Comparison of ENCODE assay signal across 8 cellular contexts in genomic region chr6:35258336-35258735, GRCh38. TPM values are rescaled to one million over a fixed set of nuclear protein-coding genes. Genes with fewer than 3 reads are reported as not detected.
DNase-seq lines count a peak whose midpoint lies in the region; ATAC-seq and TF ChIP-seq lines count a peak whose summit lies in the region.

No MANE protein-coding gene starts in this region.

- H3K4me1 Mint-ChIP-seq in activated CD4-positive, alpha-beta T cell treated with anti-CD3 and anti-CD28 coated beads, Interleukin-2, amount 10 ng/mL, durations not matched to agents 7 days and 5 days, result peaks cover 43% of the 10 kb centered on the region
- peaks cover 45% of the 10 kb centered on the region for H3K4me1 Mint-ChIP-seq in activated naive CD8-positive, alpha-beta T cell (ENCODE audit: low read depth)

- ATAC-seq in thoracic aorta (ENCODE audit: insufficient number of reproducible peaks, low FRiP score, low read depth), result no peak

- no peaks in the 10 kb centered on the region for H3K36me3 Mint-ChIP-seq in activated CD4-positive, alpha-beta T cell treated with anti-CD3 and anti-CD28 coated beads, Interleukin-2, amount 10 ng/mL, durations not matched to agents 7 days and 5 days (ENCODE audit: low read depth)
- H3K36me3 Mint-ChIP-seq in activated naive CD8-positive, alpha-beta T cell, result no peaks in the 10 kb centered on the region

- H3K9me3 Mint-ChIP-seq in activated CD4-positive, alpha-beta T cell treated with anti-CD3 and anti-CD28 coated beads, Interleukin-2, amount 10 ng/mL, durations not matched to agents 7 days and 5 days, result no peaks in the 10 kb centered on the region
- no peaks in the 10 kb centered on the region for H3K9me3 Mint-ChIP-seq in activated naive CD8-positive, alpha-beta T cell (ENCODE audit: low read depth)

- TF ChIP-seq CTCF in thoracic aorta (IDR thresholded peaks at IDR 0.05), result no peak
- TF ChIP-seq CTCF in GM10248 (IDR thresholded peaks at IDR 0.05; ENCODE audit: control extremely low read depth, extremely low read depth, low read depth, missing control alignments), result no peak

- no peaks in the 10 kb centered on the region for H3K9me3 ChIP-seq in thoracic aorta

- CTCF ChIA-PET in activated CD4-positive, alpha-beta T cell treated with anti-CD3 and anti-CD28 coated beads, Interleukin-2, amount 10 ng/mL, durations not matched to agents 7 days and 5 days (lab: Charles Lee), result interaction anchor here (0.8 to 3.2 kb wide), 6 partner anchors 9 to 262 kb away, joined by 3 to 18 read pairs (median 4); no protein-coding TSS in a partner anchor
- CTCF ChIA-PET in GM10248 (lab: Yijun Ruan, JAX), result interaction anchor here (1.1 to 7.3 kb wide), 4 partner anchors 9 to 478 kb away, joined by 3 to 63 read pairs (median 8); partner anchors contain the start of gene ARMC12

- peak overlapping the region; percentile 74 to 93 for H3K27ac ChIP-seq in thoracic aorta

- H3K4me3 Mint-ChIP-seq in activated CD4-positive, alpha-beta T cell treated with anti-CD3 and anti-CD28 coated beads, Interleukin-2, amount 10 ng/mL, durations not matched to agents 7 days and 5 days, result peak overlapping the region; percentile 97
- peak overlapping the region; percentile 97 for H3K4me3 Mint-ChIP-seq in activated naive CD8-positive, alpha-beta T cell

- POLR2A ChIA-PET in activated CD4-positive, alpha-beta T cell treated with anti-CD3 and anti-CD28 coated beads, Interleukin-2, amount 10 ng/mL, durations not matched to agents 7 days and 5 days (lab: Charles Lee), result interaction anchor here (0.9 kb wide), 1 partner anchor 10 kb away, joined by 4 read pairs; no protein-coding TSS in a partner anchor
- POLR2A ChIA-PET in GM10248 (lab: Yijun Ruan, JAX), result no interaction called here

- H3K27me3 ChIP-seq in thoracic aorta (replicated peaks; ENCODE audit: insufficient read depth), result no peaks in the 10 kb centered on the region

- no peaks in the 10 kb centered on the region for H3K27me3 Mint-ChIP-seq in activated CD4-positive, alpha-beta T cell treated with anti-CD3 and anti-CD28 coated beads, Interleukin-2, amount 10 ng/mL, durations not matched to agents 7 days and 5 days
- H3K27me3 Mint-ChIP-seq in activated naive CD8-positive, alpha-beta T cell, result no peaks in the 10 kb centered on the region

- H3K36me3 ChIP-seq in thoracic aorta, result no peaks in the 10 kb centered on the region

- H3K4me3 ChIP-seq in thoracic aorta, result peak overlapping the region; percentile 92

- no peak for DNase-seq in activated CD4-positive, alpha-beta T cell treated with anti-CD3 and anti-CD28 coated beads, Interleukin-2, amount 10 ng/mL, durations not matched to agents 7 days and 5 days
- DNase-seq in activated CD4-positive, alpha-beta T cell treated with anti-CD3 and anti-CD28 coated beads, Interleukin-2, amount 50 U/mL, for 4 hours, result no peak
- peak; percentile 18 for DNase-seq in left kidney (ENCODE audit: low read depth, low spot score)
- DNase-seq in thoracic aorta (ENCODE audit: low spot score), result no peak
- no peak for DNase-seq in GM10248 (ENCODE audit: extremely low spot score)
- no peak for DNase-seq in T1000 (lab: John Stamatoyannopoulos, UW)
- DNase-seq in NCI-H187 treated with DMSO at 0.1 percent for 48 hours (lab: John Stamatoyannopoulos, UW), result no peak

- H3K27ac Mint-ChIP-seq in activated CD4-positive, alpha-beta T cell treated with anti-CD3 and anti-CD28 coated beads, Interleukin-2, amount 10 ng/mL, durations not matched to agents 7 days and 5 days, result peak overlapping the region; percentile 94
- peak overlapping the region; percentile 91 for H3K27ac Mint-ChIP-seq in activated naive CD8-positive, alpha-beta T cell

- H3K4me1 ChIP-seq in thoracic aorta (ENCODE audit: control insufficient read depth in 1 of 2, low read depth in 2 of 2), result peaks cover 9 to 28% of the 10 kb centered on the region in 2 donors

RNA-seq across cellular contexts. Expression of gene ZNF76, which starts 1.2 kb away (rescaled TPM):
- total RNA-seq in activated CD4-positive, alpha-beta T cell treated with anti-CD3 and anti-CD28 coated beads, Interleukin-2, amount 10 ng/mL, durations not matched to agents 7 days and 5 days, result 10 to 100 TPM; 41.1 to 42.4 TPM
- 10 to 100 TPM; 46.8 to 47.0 TPM for total RNA-seq in thoracic aorta

RNA-seq across cellular contexts. Expression of gene DEF6, which starts 39.3 kb away (rescaled TPM):
- total RNA-seq in activated CD4-positive, alpha-beta T cell treated with anti-CD3 and anti-CD28 coated beads, Interleukin-2, amount 10 ng/mL, durations not matched to agents 7 days and 5 days, result 100 to 1,000 TPM; 186 to 219 TPM
- total RNA-seq in thoracic aorta, result 1 to 10 TPM; 7.6 to 9.1 TPM

RNA-seq across cellular contexts. Expression of gene SCUBE3, which starts 44.6 kb away (rescaled TPM):
- not detected for total RNA-seq in activated CD4-positive, alpha-beta T cell treated with anti-CD3 and anti-CD28 coated beads, Interleukin-2, amount 10 ng/mL, durations not matched to agents 7 days and 5 days
- total RNA-seq in thoracic aorta, result 100 to 1,000 TPM in 1 of 2 donors, 10 to 100 TPM in 1; 75.6 to 101 TPM

Comparison
In these comparisons a context has a peak if more than half of its experiments do, and no peak if none do; other contexts are left out.
1. RNA of gene DEF6, which starts 39.3 kb away (total RNA-seq): 186 to 219 TPM in activated CD4-positive, alpha-beta T cell treated with anti-CD3 and anti-CD28 coated beads, Interleukin-2, amount 10 ng/mL, durations not matched to agents 7 days and 5 days; 7.6 to 9.1 TPM in thoracic aorta; every median in the first group is over 10 times any median in the second.
2. RNA of gene SCUBE3, which starts 44.6 kb away (total RNA-seq): 75.6 to 101 TPM in thoracic aorta; not detected in activated CD4-positive, alpha-beta T cell treated with anti-CD3 and anti-CD28 coated beads, Interleukin-2, amount 10 ng/mL, durations not matched to agents 7 days and 5 days; every median in the first group is over 10 times any median in the second.